16 cellular contexts compared by ENCODE assay signal in the genomic region with DNA sequence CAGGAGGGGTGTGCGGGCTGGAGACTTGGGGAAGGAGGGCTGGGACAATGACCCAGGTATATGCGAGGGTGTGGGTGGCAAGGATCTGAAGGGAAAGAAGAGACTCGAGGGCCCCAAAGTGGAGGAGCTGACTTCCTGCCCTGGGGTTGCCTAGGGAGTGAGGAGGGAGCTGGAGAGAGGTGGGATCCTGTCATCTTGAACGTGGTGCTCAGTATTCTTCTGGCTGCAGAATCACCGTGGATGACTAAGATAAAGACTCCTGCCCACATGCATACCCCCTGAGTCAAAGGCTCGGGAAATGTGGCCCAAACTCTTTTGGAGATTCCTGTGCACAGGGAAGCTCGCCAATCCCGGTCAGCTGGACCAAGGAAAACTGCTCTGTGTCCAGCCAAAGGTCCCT. TPM values are rescaled to one million over a fixed set of nuclear protein-coding genes. Genes with fewer than 3 reads are reported as not detected.
DNase-seq lines count a peak whose midpoint lies in the region; ATAC-seq lines count a peak whose summit lies in the region.
"Had no signal": no experiment of that assay in that cellular context is flagged by ENCODE, and none has a peak within 500 bp of the region (broad histone marks: within the 10 kb centered on the region; RNA-seq: fewer than 3 reads in every experiment).

No MANE protein-coding gene starts in this region.

- H3K27ac Mint-ChIP-seq in activated T-helper 17 cell treated with anti-CD3 and anti-CD28 coated beads, Interleukin-2, amount 50 U/mL, for 72 hours, result peak overlapping the region; percentile 39
- H3K27ac Mint-ChIP-seq: activated T-helper 1 cell treated with anti-CD3 and anti-CD28 coated beads, Interleukin-12 subunit alpha, Interleukin-12 subunit beta, Interleukin-2, Interleukin-4 antibody, amounts not matched to agents 30 ng/mL and 10 ng/mL and 1 ng/mL, durations not matched to agents 14 hours and 24 hours and 36 hours; memory B cell; T-helper 17 cell had no signal

- DNase-seq in AG08395 (ENCODE audit: low spot score) (peak; percentile 88), HS-27A (ENCODE audit: low read depth) (peak; percentile 51), iris pigment epithelial cell (ENCODE audit: low read depth) (peak; percentile 36), NCI-H526 treated with DMSO at 0.1 percent for 48 hours (lab: John Stamatoyannopoulos, UW) (no peak), activated gamma-delta T cell treated with Interleukin-2 at 50 U/mL for 16 hours (no peak), retina (no peak)
- DNase-seq: brain microvascular endothelial cell; KG1; NCI-H187 treated with DMSO at 0.1 percent for 48 hours; stimulated activated CD4-positive, alpha-beta T cell treated with anti-CD3 and anti-CD28 coated beads, Interleukin-15, amount 100 ng/mL, for 24 hours; T-helper 17 cell had no signal

- no peak for ATAC-seq in activated T-helper 17 cell treated with anti-CD3 and anti-CD28 coated beads, Interleukin-2, amount 50 U/mL, for 72 hours (replicated peaks)
- no peak for ATAC-seq in HG02870 (IDR thresholded peaks at IDR 0.05; ENCODE audit: unreplicated experiment)
- ATAC-seq: T-helper 17 cell had no signal

- no peaks in the 10 kb centered on the region for H3K9me3 Mint-ChIP-seq in activated T-helper 17 cell treated with anti-CD3 and anti-CD28 coated beads, Interleukin-2, amount 50 U/mL, for 72 hours
- H3K9me3 Mint-ChIP-seq: activated T-helper 1 cell treated with anti-CD3 and anti-CD28 coated beads, Interleukin-12 subunit alpha, Interleukin-12 subunit beta, Interleukin-2, Interleukin-4 antibody, amounts not matched to agents 30 ng/mL and 10 ng/mL and 1 ng/mL, durations not matched to agents 14 hours and 24 hours and 36 hours; memory B cell had no signal

- no peaks in the 10 kb centered on the region for H3K27me3 Mint-ChIP-seq in activated T-helper 17 cell treated with anti-CD3 and anti-CD28 coated beads, Interleukin-2, amount 50 U/mL, for 72 hours

- H3K36me3 Mint-ChIP-seq in activated T-helper 17 cell treated with anti-CD3 and anti-CD28 coated beads, Interleukin-2, amount 50 U/mL, for 72 hours (ENCODE audit: low read depth), result no peaks in the 10 kb centered on the region
- H3K36me3 Mint-ChIP-seq: memory B cell had no signal

- no peaks in the 10 kb centered on the region for H3K4me1 Mint-ChIP-seq in activated T-helper 17 cell treated with anti-CD3 and anti-CD28 coated beads, Interleukin-2, amount 50 U/mL, for 72 hours

- no peak overlapping the region for H3K4me3 Mint-ChIP-seq in activated T-helper 17 cell treated with anti-CD3 and anti-CD28 coated beads, Interleukin-2, amount 50 U/mL, for 72 hours
- H3K4me3 Mint-ChIP-seq: activated T-helper 1 cell treated with anti-CD3 and anti-CD28 coated beads, Interleukin-12 subunit alpha, Interleukin-12 subunit beta, Interleukin-2, Interleukin-4 antibody, amounts not matched to agents 30 ng/mL and 10 ng/mL and 1 ng/mL, durations not matched to agents 14 hours and 24 hours and 36 hours; memory B cell; T-helper 17 cell had no signal

RNA-seq across cellular contexts. Expression of a gene that starts 31.2 kb away (rescaled TPM):
- total RNA-seq in activated T-helper 17 cell treated with anti-CD3 and anti-CD28 coated beads, Interleukin-2, amount 50 U/mL, for 72 hours, result not detected
- total RNA-seq: activated T-helper 1 cell treated with anti-CD3 and anti-CD28 coated beads, Interleukin-12 subunit alpha, Interleukin-12 subunit beta, Interleukin-2, Interleukin-4 antibody, amounts not matched to agents 30 ng/mL and 10 ng/mL and 1 ng/mL, durations not matched to agents 14 hours and 24 hours and 36 hours; osteocyte; T-helper 17 cell had no signal

Comparison
In these comparisons a context has a peak if more than half of its experiments do, and no peak if none do; other contexts are left out.
1. DNase-seq: peak in AG08395 (single experiment), HS-27A (single experiment) and iris pigment epithelial cell (single experiment); none in NCI-H526 treated with DMSO at 0.1 percent for 48 hours (single experiment), activated gamma-delta T cell treated with Interleukin-2 at 50 U/mL for 16 hours (single experiment) and retina (single experiment).